In genomic region chr7:96284838-96285237, GRCh38 we compare ENCODE assay signal across 10 cellular contexts. TPM values are rescaled to one million over a fixed set of nuclear protein-coding genes. Genes with fewer than 3 reads are reported as not detected.
DNase-seq lines count a peak whose midpoint lies in the region; ATAC-seq, FAIRE-seq and TF ChIP-seq lines count a peak whose summit lies in the region.
"Had no signal": no experiment of that assay in that cellular context is flagged by ENCODE, and none has a peak within 500 bp of the region (broad histone marks: within the 10 kb centered on the region; RNA-seq: fewer than 3 reads in every experiment).

No MANE protein-coding gene starts in this region.

- no peaks in the 10 kb centered on the region for H3K36me3 ChIP-seq in CD8-positive, alpha-beta memory T cell (ENCODE audit: insufficient read depth, low read length)
- no peaks in the 10 kb centered on the region for H3K36me3 ChIP-seq in uterus
- no peaks in the 10 kb centered on the region for H3K36me3 ChIP-seq in mesendoderm (ENCODE audit: control insufficient read depth, insufficient read depth, low read length)
- H3K36me3 ChIP-seq: tibial artery had no signal

- no peak overlapping the region for H2BK120ac ChIP-seq in mesendoderm (ENCODE audit: low read depth, low read length)

- no peak overlapping the region for H3K9ac ChIP-seq in mesendoderm (ENCODE audit: low read length)

- peak; percentile 58 for ATAC-seq in GM19395 (IDR thresholded peaks at IDR 0.05; ENCODE audit: unreplicated experiment)
- ATAC-seq in HG03039 (IDR thresholded peaks at IDR 0.05; ENCODE audit: unreplicated experiment) = peak; percentile 81
- ATAC-seq in activated T-helper 17 cell treated with anti-CD3 and anti-CD28 coated beads, Interleukin-2, amount 50 U/mL, for 72 hours (replicated peaks) = peak; percentile 89

- no peak for TF ChIP-seq POLR2A in uterus (IDR thresholded peaks at IDR 0.05)

- H4K5ac ChIP-seq in mesendoderm (ENCODE audit: low read length) = no peak overlapping the region

- no peaks in the 10 kb centered on the region for H3K27me3 ChIP-seq in CD8-positive, alpha-beta memory T cell (ENCODE audit: insufficient read depth, low read length, poor library complexity, severe bottlenecking)
- H3K27me3 ChIP-seq in uterus (no peaks in the 10 kb centered on the region), mesendoderm (ENCODE audit: insufficient read depth, low read length, poor library complexity) (no peaks in the 10 kb centered on the region)
- H3K27me3 ChIP-seq: tibial artery had no signal

- no peak overlapping the region for H2AK5ac ChIP-seq in mesendoderm (ENCODE audit: low read length)

- POLR2A ChIA-PET in CD8-positive, alpha-beta memory T cell (lab: Charles Lee) = interaction anchor here (0.6 kb wide), 1 partner anchor 9 kb away, joined by 7 read pairs; no protein-coding TSS in a partner anchor

- intact Hi-C loops in uterus (cut with DNase I; ENCODE audit: low total_unique reads) = no loop called here

- H3K4ac ChIP-seq in mesendoderm (ENCODE audit: low read depth, low read length) = no peak overlapping the region

- peaks cover 39 to 45% (median 44%) of the 10 kb centered on the region in 3 donors for H3K4me1 Mint-ChIP-seq in CD8-positive, alpha-beta memory T cell
- peaks cover 30% of the 10 kb centered on the region for H3K4me1 Mint-ChIP-seq in activated T-helper 17 cell treated with anti-CD3 and anti-CD28 coated beads, Interleukin-2, amount 50 U/mL, for 72 hours

- no peak for FAIRE-seq in HTR-8/SVneo (lab: Jason Lieb, UNC)

- peaks cover 11% of the 10 kb centered on the region for H3K79me2 ChIP-seq in mesendoderm (ENCODE audit: control insufficient read depth, insufficient read depth, low read length)

- no peak overlapping the region for H3K4me3 ChIP-seq in CD8-positive, alpha-beta memory T cell (ENCODE audit: low read length)
- H3K4me3 ChIP-seq in uterus (no peak overlapping the region), mesendoderm (ENCODE audit: low read length) (no peak overlapping the region)
- H3K4me3 ChIP-seq: SK-N-MC, tibial artery had no signal

- DNase-seq in CD8-positive, alpha-beta memory T cell = no peak
- DNase-seq in uterus (no peak), HTR-8/SVneo (ENCODE audit: insufficient read length, low spot score) (no peak), GM03348 (ENCODE audit: low spot score) (no peak), mesendoderm (no peak)
- DNase-seq: tibial artery had no signal

- H3K27ac Mint-ChIP-seq in CD8-positive, alpha-beta memory T cell = peak overlapping the region; percentile 66 to 99 (median 94)
- H3K27ac Mint-ChIP-seq in activated T-helper 17 cell treated with anti-CD3 and anti-CD28 coated beads, Interleukin-2, amount 50 U/mL, for 72 hours = peak overlapping the region; percentile 85

- no peak overlapping the region for H2BK5ac ChIP-seq in mesendoderm (ENCODE audit: low read length)

- H3K56ac ChIP-seq in mesendoderm (ENCODE audit: low read length) = no peak overlapping the region

- no peaks in the 10 kb centered on the region for H3K9me3 ChIP-seq in CD8-positive, alpha-beta memory T cell (ENCODE audit: low read length)
- H3K9me3 ChIP-seq in uterus = no peaks in the 10 kb centered on the region
- H3K9me3 ChIP-seq: tibial artery had no signal

- no peaks in the 10 kb centered on the region for H3K27me3 Mint-ChIP-seq in CD8-positive, alpha-beta memory T cell
- no peaks in the 10 kb centered on the region for H3K27me3 Mint-ChIP-seq in activated T-helper 17 cell treated with anti-CD3 and anti-CD28 coated beads, Interleukin-2, amount 50 U/mL, for 72 hours

- no peak overlapping the region for H3K23ac ChIP-seq in mesendoderm (ENCODE audit: low read length)

- peaks cover 30% of the 10 kb centered on the region for H3K4me1 ChIP-seq in CD8-positive, alpha-beta memory T cell (ENCODE audit: insufficient read depth, low read length)
- H3K4me1 ChIP-seq in uterus (no peaks in the 10 kb centered on the region), mesendoderm (ENCODE audit: control insufficient read depth, low read depth, low read length) (peaks cover 6% of the 10 kb centered on the region)

- H3K36me3 Mint-ChIP-seq in CD8-positive, alpha-beta memory T cell = peaks cover 1 to 12% (median 3%) of the 10 kb centered on the region in 3 donors
- H3K36me3 Mint-ChIP-seq in activated T-helper 17 cell treated with anti-CD3 and anti-CD28 coated beads, Interleukin-2, amount 50 U/mL, for 72 hours (ENCODE audit: low read depth) = no peaks in the 10 kb centered on the region

- H3K27ac ChIP-seq in CD8-positive, alpha-beta memory T cell (ENCODE audit: low read depth, low read length) = no peak overlapping the region
- H3K27ac ChIP-seq in uterus = no peak overlapping the region
- H3K27ac ChIP-seq in mesendoderm (ENCODE audit: low read depth, low read length) = no peak overlapping the region
- H3K27ac ChIP-seq: SK-N-MC, tibial artery had no signal

- peaks cover 0 to 3% (median 0%) of the 10 kb centered on the region in 5 donors for H3K9me3 Mint-ChIP-seq in CD8-positive, alpha-beta memory T cell
- H3K9me3 Mint-ChIP-seq in activated T-helper 17 cell treated with anti-CD3 and anti-CD28 coated beads, Interleukin-2, amount 50 U/mL, for 72 hours = no peaks in the 10 kb centered on the region

- no peak overlapping the region for H3K18ac ChIP-seq in mesendoderm (ENCODE audit: low read length)

- no peak overlapping the region for H3K4me2 ChIP-seq in mesendoderm (ENCODE audit: low read length)

- no CpG with 5 or more reads among the region's 3 CpGs for WGBS in mesendoderm (ENCODE audit: extremely low coverage, insufficient coverage, low lambda C conversion rate)

- peaks cover 20% of the 10 kb centered on the region for H3K79me1 ChIP-seq in mesendoderm (ENCODE audit: low read length)

- peak overlapping the region in 6 of 7 donors; percentile 59 to 86 (median 76) for H3K4me3 Mint-ChIP-seq in CD8-positive, alpha-beta memory T cell
- peak overlapping the region; percentile 71 for H3K4me3 Mint-ChIP-seq in activated T-helper 17 cell treated with anti-CD3 and anti-CD28 coated beads, Interleukin-2, amount 50 U/mL, for 72 hours

- no peak overlapping the region for H2BK15ac ChIP-seq in mesendoderm (replicated peaks; ENCODE audit: low read depth)

- CTCF ChIA-PET in CD8-positive, alpha-beta memory T cell (lab: Charles Lee) = no interaction called here

- no peak for TF ChIP-seq CTCF in uterus (IDR thresholded peaks at IDR 0.05)

- no peak overlapping the region for H4K8ac ChIP-seq in mesendoderm (ENCODE audit: low read depth, low read length)

RNA-seq across cellular contexts. Expression of gene SLC25A13, which starts 37.1 kb away (rescaled TPM):
- 10 to 100 TPM; 10.8 to 13.8 TPM for total RNA-seq in CD8-positive, alpha-beta memory T cell
- polyA plus RNA-seq in CD8-positive, alpha-beta memory T cell = 9.7 TPM
- 10 to 100 TPM in 1 of 2 donors, 1 to 10 TPM in 1; 6.5 to 12.8 TPM for total RNA-seq in activated T-helper 17 cell treated with anti-CD3 and anti-CD28 coated beads, Interleukin-2, amount 50 U/mL, for 72 hours
- 10 to 100 TPM in 3 of 4 donors, 1 to 10 TPM in 1; 2.3 to 53.0 (median 39.3) TPM for total RNA-seq in uterus
- 61.0 TPM for polyA plus RNA-seq in mesendoderm (2013, experiment 1 of 2)
- polyA plus RNA-seq in mesendoderm (2013, experiment 2 of 2) = 62.3 TPM
